13 cellular contexts compared by ENCODE assay signal in the genomic region with DNA sequence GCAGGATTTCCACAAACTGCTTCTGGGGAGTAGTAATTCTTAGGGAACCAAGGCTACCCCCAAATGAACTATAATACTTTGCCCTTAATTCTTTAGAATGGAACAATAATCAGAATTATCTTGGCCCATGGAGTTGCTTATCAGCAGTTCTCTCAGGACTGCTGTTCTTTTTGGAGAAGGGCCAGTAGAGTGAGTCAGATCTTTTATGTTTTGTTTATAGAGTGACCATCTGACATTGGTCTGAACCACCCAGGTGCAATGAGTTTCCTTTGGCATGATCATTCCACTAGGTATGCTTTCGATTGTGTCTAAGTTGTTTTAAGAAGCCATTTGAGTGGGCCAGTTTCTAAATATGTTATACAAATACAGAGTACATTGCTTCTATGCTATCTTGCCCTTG. TPM values are rescaled to one million over a fixed set of nuclear protein-coding genes. Genes with fewer than 3 reads are reported as not detected.
DNase-seq lines count a peak whose midpoint lies in the region; ATAC-seq, FAIRE-seq and TF ChIP-seq lines count a peak whose summit lies in the region.
"Had no signal": no experiment of that assay in that cellular context is flagged by ENCODE, and none has a peak within 500 bp of the region (broad histone marks: within the 10 kb centered on the region; RNA-seq: fewer than 3 reads in every experiment).

No MANE protein-coding gene starts in this region.

- H3K36me3 ChIP-seq in PC-3 (ENCODE audit: low read depth, low read length): no peaks in the 10 kb centered on the region
- H3K36me3 ChIP-seq: transverse colon had no signal

- no peaks in the 10 kb centered on the region for H3K27me3 ChIP-seq in PC-3 (ENCODE audit: low read length)
- H3K27me3 ChIP-seq: transverse colon had no signal

- H3K4me1 ChIP-seq in PC-3 (ENCODE audit: insufficient read depth, low read length): peaks cover 25% of the 10 kb centered on the region

- H4K20me1 ChIP-seq in PC-3 (ENCODE audit: low read length): peaks cover 8% of the 10 kb centered on the region; the same call in 1 of the 2 replicates

- intact Hi-C loops in PC-3 (cut with micrococcal nuclease): no loop called here

- no peaks in the 10 kb centered on the region for H3K9me3 ChIP-seq in PC-3 (ENCODE audit: low read length)
- H3K9me3 ChIP-seq: transverse colon had no signal

- POLR2A ChIA-PET in PC-3 (lab: Charles Lee; ENCODE audit: unreplicated experiment): no interaction called here

- no peaks in the 10 kb centered on the region for H3K9me2 ChIP-seq in PC-3 (replicated peaks; ENCODE audit: low read length)

- peak; percentile 29 for FAIRE-seq in D721Med (lab: Jason Lieb, UNC)

- CTCF ChIA-PET in PC-3 (lab: Charles Lee): no interaction called here

- TF ChIP-seq CTCF in D721Med (IDR thresholded peaks at IDR 0.05; ENCODE audit: insufficient read depth, missing control alignments) (no peak), PC-3 (conservative IDR thresholded peaks at IDR 0.05; ENCODE audit: low read depth, low read length) (no peak), epithelial cell of esophagus (IDR thresholded peaks at IDR 0.05; ENCODE audit: insufficient read depth, low read depth, low read length, missing control alignments) (no peak)

- H2AFZ ChIP-seq in PC-3 (ENCODE audit: low read length): no peak overlapping the region

- H3K4me3 ChIP-seq in PC-3 (ENCODE audit: low read length) (peak overlapping the region; percentile 37; the same call in 1 of the 2 replicates), epithelial cell of esophagus (ENCODE audit: low read length) (no peak overlapping the region)
- H3K4me3 ChIP-seq: transverse colon had no signal

- H3K9ac ChIP-seq in PC-3 (ENCODE audit: low read length): no peak overlapping the region

- DNase-seq in D721Med (ENCODE audit: insufficient read length, low spot score): no peak
- peak; percentile 94 for DNase-seq in PC-3
- peak; percentile 61 for DNase-seq in epithelial cell of esophagus (ENCODE audit: low read depth)
- peak; percentile 32 for DNase-seq in mucosa of gallbladder (ENCODE audit: low spot score)
- no peak for DNase-seq in activated effector memory CD4-positive, alpha-beta T cell treated with Interleukin-2 at 50 U/mL for 16 hours
- no peak for DNase-seq in OCI-M2 (lab: John Stamatoyannopoulos, UW; ENCODE audit: unreplicated experiment)
- DNase-seq: activated CD4-positive, CD25-positive, alpha-beta regulatory T cell; COR-L47; head of caudate nucleus; NCI-H1092 treated with DMSO at 0.1 percent for 48 hours; transverse colon had no signal

- BruUV-seq in PC-3 (replicated peaks; lab: Mats Ljungman, UMichigan): no TSS peak

- peaks cover 76% of the 10 kb centered on the region for H3K79me2 ChIP-seq in PC-3 (ENCODE audit: low read length)

- H3F3A ChIP-seq in PC-3 (ENCODE audit: low read length, unreplicated experiment): no peaks in the 10 kb centered on the region

- ATAC-seq in PC-3: peak; percentile 89
- ATAC-seq in HG03045 (IDR thresholded peaks at IDR 0.05; ENCODE audit: unreplicated experiment): no peak
- ATAC-seq in HG03097 (IDR thresholded peaks at IDR 0.05; ENCODE audit: low FRiP score, unreplicated experiment): no peak

- H3K27ac ChIP-seq in PC-3 (ENCODE audit: low read length): 0 out of 2 replicates have a peak overlapping the region, but pooled peaks have one; percentile 19
- H3K27ac ChIP-seq: transverse colon had no signal

- H3K4me2 ChIP-seq in PC-3 (ENCODE audit: low read length): peak overlapping the region; percentile 80

RNA-seq across cellular contexts. Expression of gene PRRG1, which starts 31.8 kb away (rescaled TPM):
- 10.8 and 12.8 TPM in 2 replicates for total RNA-seq in PC-3 (2014; rRNA removed)
- total RNA-seq in mucosa of gallbladder: 22.3 TPM

Comparison
In these comparisons a context has a peak if more than half of its experiments do, and no peak if none do; other contexts are left out.
1. DNase-seq: peak in PC-3 (single experiment), epithelial cell of esophagus (single experiment) and mucosa of gallbladder (single experiment); none in D721Med (single experiment), activated effector memory CD4-positive, alpha-beta T cell treated with Interleukin-2 at 50 U/mL for 16 hours (single experiment) and OCI-M2 (single experiment).